18 cellular contexts compared by ENCODE assay signal in the genomic region with DNA sequence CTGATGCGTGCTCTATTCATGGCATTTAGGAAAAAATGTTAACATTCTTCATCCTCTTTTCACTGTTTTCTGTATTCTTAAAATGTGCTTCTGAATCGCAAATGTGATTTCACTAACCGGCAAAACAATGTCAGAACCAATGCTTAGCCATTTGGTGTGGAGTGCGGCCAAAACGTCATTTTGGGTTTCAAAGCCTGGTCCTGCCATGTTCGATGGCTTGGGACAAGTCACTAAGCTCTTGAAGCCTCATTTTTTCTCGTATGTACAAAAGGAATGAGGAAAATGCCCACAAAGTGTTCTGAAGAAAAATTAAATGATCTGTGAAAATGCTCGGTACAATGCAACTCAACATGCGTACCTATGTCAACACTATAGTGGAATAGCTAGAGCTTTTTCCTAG.
DNase-seq lines count a peak whose midpoint lies in the region; TF ChIP-seq lines count a peak whose summit lies in the region.
"Had no signal": no experiment of that assay in that cellular context is flagged by ENCODE, and none has a peak within 500 bp of the region (broad histone marks: within the 10 kb centered on the region; RNA-seq: fewer than 3 reads in every experiment).

No MANE protein-coding gene starts in this region.

- TF ChIP-seq POLR2A in esophagus muscularis mucosa (IDR thresholded peaks at IDR 0.05; ENCODE audit: low read depth), result no peak

- H3K27ac ChIP-seq in angular gyrus (ENCODE audit: low read depth, low read length) (peak overlapping the region; percentile 94), dorsolateral prefrontal cortex (peak overlapping the region in 58 of 59 donors; percentile 61 to 98 (median 95)), esophagus muscularis mucosa (replicated peaks in 1 of 4) (no peak overlapping the region), MM.1S (ENCODE audit: low read length) (no peak overlapping the region)
- H3K27ac ChIP-seq: BLaER1 treated with 17β-estradiol and CSF1 and Interleukin-3, amounts not matched to agents 10 nM and 100 nM; KMS-11 had no signal

- H3K36me3 Mint-ChIP-seq in progenitor cell of endocrine pancreas (ENCODE audit: insufficient read depth) (peaks cover 36% of the 10 kb centered on the region), endothelial cell (ENCODE audit: low read depth, unreplicated experiment) (peaks cover 48% of the 10 kb centered on the region)
- H3K36me3 Mint-ChIP-seq: CD8-positive, alpha-beta T cell had no signal

- no peaks in the 10 kb centered on the region for H3K27me3 Mint-ChIP-seq in progenitor cell of endocrine pancreas
- H3K27me3 Mint-ChIP-seq in endothelial cell (ENCODE audit: unreplicated experiment), result peaks cover 7% of the 10 kb centered on the region

- intact Hi-C loops in dorsolateral prefrontal cortex (cut with DNase I) (loop anchor here (5.0 to 10.0 kb wide), 3 partner anchors 68 to 177 kb away; a partner anchor contains a TSS), esophagus muscularis mucosa (cut with DNase I) (no loop called here)

- H3K4me3 ChIP-seq in dorsolateral prefrontal cortex (peak overlapping the region in 20 of 59 donors; percentile 0 to 29 (median 9)), esophagus muscularis mucosa (no peak overlapping the region), MM.1S (ENCODE audit: low read length) (no peak overlapping the region)
- H3K4me3 ChIP-seq: BLaER1 treated with 17β-estradiol and CSF1 and Interleukin-3, amounts not matched to agents 10 nM and 100 nM; GM23338 had no signal

- H3K9me3 ChIP-seq in esophagus muscularis mucosa (no peaks in the 10 kb centered on the region), MM.1S (replicated peaks; ENCODE audit: insufficient read depth, low read length) (no peaks in the 10 kb centered on the region)
- H3K9me3 ChIP-seq: BLaER1 treated with 17β-estradiol and CSF1 and Interleukin-3, amounts not matched to agents 10 nM and 100 nM had no signal

- peak; percentile 93 for DNase-seq in G401 (ENCODE audit: low spot score)
- DNase-seq in dorsolateral prefrontal cortex, result peak in 1 of 10 donors; percentile 63
- DNase-seq in progenitor cell of endocrine pancreas (ENCODE audit: low spot score, unreplicated experiment), result no peak
- no peak for DNase-seq in esophagus muscularis mucosa (ENCODE audit: extremely low spot score)
- no peak for DNase-seq in endothelial cell (ENCODE audit: low spot score)
- no peak for DNase-seq in MM.1S
- DNase-seq in NCI-H2107 (lab: John Stamatoyannopoulos, UW), result no peak
- DNase-seq: Calu3; CD8-positive, alpha-beta T cell; NCI-H1436; NCI-H2029; NCI-H510A treated with DMSO at 0.1 percent for 48 hours; NCI-H774; Right ventricle myocardium superior had no signal

- no peaks in the 10 kb centered on the region for H3F3A ChIP-seq in MM.1S (ENCODE audit: insufficient read depth, low read length)

- H2AFZ ChIP-seq in MM.1S (ENCODE audit: low read length), result no peak overlapping the region
- H2AFZ ChIP-seq: GM23338 had no signal

- H3K4me1 ChIP-seq in esophagus muscularis mucosa (peaks cover 0 to 20% (median 0%) of the 10 kb centered on the region in 4 donors), MM.1S (ENCODE audit: low read length) (no peaks in the 10 kb centered on the region)
- H3K4me1 ChIP-seq: BLaER1 treated with 17β-estradiol and CSF1 and Interleukin-3, amounts not matched to agents 10 nM and 100 nM had no signal

- no peaks in the 10 kb centered on the region for H3K79me2 ChIP-seq in MM.1S (ENCODE audit: low read length)

- TF ChIP-seq EP300 in esophagus muscularis mucosa (IDR thresholded peaks at IDR 0.05), result no peak

- no peak overlapping the region for H3K4me3 Mint-ChIP-seq in progenitor cell of endocrine pancreas (ENCODE audit: low read depth)
- no peak overlapping the region for H3K4me3 Mint-ChIP-seq in endothelial cell (ENCODE audit: unreplicated experiment)
- H3K4me3 Mint-ChIP-seq: CD8-positive, alpha-beta T cell; GM23338 had no signal

- no peaks in the 10 kb centered on the region for H4K20me1 ChIP-seq in MM.1S (ENCODE audit: insufficient read depth, low read length)

- H3K36me3 ChIP-seq in esophagus muscularis mucosa, result peaks cover 0 to 42% (median 18%) of the 10 kb centered on the region in 4 donors
- no peaks in the 10 kb centered on the region for H3K36me3 ChIP-seq in MM.1S (replicated peaks; ENCODE audit: insufficient read depth, low read length)

- TF ChIP-seq CTCF in dorsolateral prefrontal cortex (IDR thresholded peaks at IDR 0.05 in 54 of 56, conservative IDR thresholded peaks at IDR 0.05 in 2 of 56; ENCODE audit: low read depth in 1 of 56, partially characterized antibody in 56 of 56) (peak in 1 of 56 donors; percentile 4), progenitor cell of endocrine pancreas (IDR thresholded peaks at IDR 0.05; ENCODE audit: unreplicated experiment) (no peak), esophagus muscularis mucosa (IDR thresholded peaks at IDR 0.05) (no peak), endothelial cell (IDR thresholded peaks at IDR 0.05; ENCODE audit: unreplicated experiment) (no peak), MM.1S (IDR thresholded peaks at IDR 0.05; ENCODE audit: low read length) (no peak)

- H3K27me3 ChIP-seq in dorsolateral prefrontal cortex, result no peaks in the 10 kb centered on the region
- no peaks in the 10 kb centered on the region for H3K27me3 ChIP-seq in esophagus muscularis mucosa
- no peaks in the 10 kb centered on the region for H3K27me3 ChIP-seq in MM.1S (replicated peaks; ENCODE audit: insufficient read depth, low read length)
- H3K27me3 ChIP-seq: BLaER1 treated with 17β-estradiol and CSF1 and Interleukin-3, amounts not matched to agents 10 nM and 100 nM had no signal

- no peak overlapping the region for H3K9ac ChIP-seq in MM.1S (ENCODE audit: low read length)
- H3K9ac ChIP-seq: BLaER1 treated with 17β-estradiol and CSF1 and Interleukin-3, amounts not matched to agents 10 nM and 100 nM; KMS-11 had no signal

- in situ Hi-C loops in G401 (cut with HindIII; ENCODE audit: low sequenced_read_pairs), result no loop called here

- H3K4me1 Mint-ChIP-seq in progenitor cell of endocrine pancreas (ENCODE audit: low read depth) (peaks cover 40% of the 10 kb centered on the region), endothelial cell (ENCODE audit: unreplicated experiment) (peaks cover 27% of the 10 kb centered on the region)

- no peaks in the 10 kb centered on the region for H3K9me2 ChIP-seq in MM.1S (replicated peaks; ENCODE audit: insufficient read depth, low read length)

- H3K27ac Mint-ChIP-seq in progenitor cell of endocrine pancreas (peak overlapping the region; percentile 65), endothelial cell (ENCODE audit: unreplicated experiment) (no peak overlapping the region)
- H3K27ac Mint-ChIP-seq: CD8-positive, alpha-beta T cell had no signal

- WGBS in esophagus muscularis mucosa, result 86% methylated on average over 9 of the region's 9 CpGs

- no peak overlapping the region for H3K4me2 ChIP-seq in MM.1S (ENCODE audit: low read depth, low read length)
- H3K4me2 ChIP-seq: BLaER1 treated with 17β-estradiol and CSF1 and Interleukin-3, amounts not matched to agents 10 nM and 100 nM; GM23338; KMS-11 had no signal

- H3K9me3 Mint-ChIP-seq in progenitor cell of endocrine pancreas (ENCODE audit: low read depth), result no peaks in the 10 kb centered on the region
- no peaks in the 10 kb centered on the region for H3K9me3 Mint-ChIP-seq in endothelial cell (ENCODE audit: unreplicated experiment)
- H3K9me3 Mint-ChIP-seq: CD8-positive, alpha-beta T cell; GM23338 had no signal

Comparison
In these comparisons a context has a peak if more than half of its experiments do, and no peak if none do; other contexts are left out.
1. H3K27ac ChIP-seq: peak in angular gyrus (single experiment) and dorsolateral prefrontal cortex (58 of 59); none in esophagus muscularis mucosa (0 of 4) and MM.1S (single experiment).